Comparison of ENCODE assay signal across 13 cellular contexts in the genomic region with DNA sequence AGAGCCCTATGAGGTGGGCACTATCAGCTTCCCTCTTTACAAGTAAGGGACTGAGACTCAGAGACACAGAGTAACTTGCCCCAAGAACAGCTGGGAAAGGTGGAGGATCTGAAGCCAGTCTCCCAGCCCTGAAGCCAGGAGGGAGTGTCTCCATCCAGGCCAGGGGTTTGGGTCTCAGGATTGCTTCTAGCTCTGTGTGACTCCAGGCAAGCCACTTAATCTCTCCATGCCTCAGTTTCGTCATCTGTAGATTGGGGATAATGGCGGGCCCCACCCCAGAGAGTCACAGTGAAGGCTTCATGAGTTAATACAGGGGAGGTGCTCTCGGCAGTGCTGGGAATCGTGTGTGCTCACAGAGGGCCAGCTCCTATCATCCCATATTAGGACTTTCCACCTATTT.
"Had no signal": no experiment of that assay in that cellular context is flagged by ENCODE, and none has a peak within 500 bp of the region (broad histone marks: within the 10 kb centered on the region; RNA-seq: fewer than 3 reads in every experiment).

No MANE protein-coding gene starts in this region.

- H3K4me1 ChIP-seq: tibial artery, vagina had no signal

- H3K4me3 ChIP-seq: esophagus squamous epithelium, tibial artery, vagina had no signal

- DNase-seq: activated B cell treated with CpG ODN at 0.5 μM for 24 hours; activated CD4-positive, alpha-beta T cell treated with anti-CD3 and anti-CD28 coated beads, Interleukin-2, amount 50 U/mL, for 4 hours; anterior cingulate cortex; esophagus squamous epithelium; foreskin fibroblast; glutamatergic neuron; stimulated activated CD4-positive, alpha-beta T cell treated with anti-CD3 and anti-CD28 coated beads, Interleukin-15, amount 100 ng/mL, for 24 hours; T-helper 2 cell had no signal

- H3K4me3 Mint-ChIP-seq: activated B cell treated with CpG ODN at 0.5 μM for 24 hours; activated naive CD4-positive, alpha-beta T cell treated with anti-CD3 and anti-CD28 coated beads, Interleukin-2, amount 50 U/mL, for 24 hours; activated T-helper 1 cell treated with anti-CD3 and anti-CD28 coated beads, Interleukin-12 subunit alpha, Interleukin-12 subunit beta, Interleukin-2, Interleukin-4 antibody, amounts not matched to agents 30 ng/mL and 10 ng/mL and 1 ng/mL, durations not matched to agents 14 hours and 24 hours and 36 hours had no signal

- H3K27me3 ChIP-seq: esophagus squamous epithelium, tibial artery, vagina had no signal

- H3K27ac Mint-ChIP-seq: activated B cell treated with CpG ODN at 0.5 μM for 24 hours; activated T-helper 1 cell treated with anti-CD3 and anti-CD28 coated beads, Interleukin-12 subunit alpha, Interleukin-12 subunit beta, Interleukin-2, Interleukin-4 antibody, amounts not matched to agents 30 ng/mL and 10 ng/mL and 1 ng/mL, durations not matched to agents 14 hours and 24 hours and 36 hours had no signal

- H3K9me3 ChIP-seq: esophagus squamous epithelium, tibial artery, vagina had no signal

- H3K36me3 Mint-ChIP-seq: activated naive CD4-positive, alpha-beta T cell treated with anti-CD3 and anti-CD28 coated beads, Interleukin-2, amount 50 U/mL, for 24 hours had no signal

- H3K27me3 Mint-ChIP-seq: activated B cell treated with CpG ODN at 0.5 μM for 24 hours; activated naive CD4-positive, alpha-beta T cell treated with anti-CD3 and anti-CD28 coated beads, Interleukin-2, amount 50 U/mL, for 24 hours had no signal

- H3K27ac ChIP-seq: tibial artery, vagina had no signal

- H3K9me3 Mint-ChIP-seq: activated B cell treated with CpG ODN at 0.5 μM for 24 hours; activated naive CD4-positive, alpha-beta T cell treated with anti-CD3 and anti-CD28 coated beads, Interleukin-2, amount 50 U/mL, for 24 hours; activated T-helper 1 cell treated with anti-CD3 and anti-CD28 coated beads, Interleukin-12 subunit alpha, Interleukin-12 subunit beta, Interleukin-2, Interleukin-4 antibody, amounts not matched to agents 30 ng/mL and 10 ng/mL and 1 ng/mL, durations not matched to agents 14 hours and 24 hours and 36 hours had no signal

- ATAC-seq: SK-N-SH treated with all-trans-retinoic acid at 6 μM for 48 hours had no signal
